ENCODE assay signal across 19 cellular contexts in the genomic region with DNA sequence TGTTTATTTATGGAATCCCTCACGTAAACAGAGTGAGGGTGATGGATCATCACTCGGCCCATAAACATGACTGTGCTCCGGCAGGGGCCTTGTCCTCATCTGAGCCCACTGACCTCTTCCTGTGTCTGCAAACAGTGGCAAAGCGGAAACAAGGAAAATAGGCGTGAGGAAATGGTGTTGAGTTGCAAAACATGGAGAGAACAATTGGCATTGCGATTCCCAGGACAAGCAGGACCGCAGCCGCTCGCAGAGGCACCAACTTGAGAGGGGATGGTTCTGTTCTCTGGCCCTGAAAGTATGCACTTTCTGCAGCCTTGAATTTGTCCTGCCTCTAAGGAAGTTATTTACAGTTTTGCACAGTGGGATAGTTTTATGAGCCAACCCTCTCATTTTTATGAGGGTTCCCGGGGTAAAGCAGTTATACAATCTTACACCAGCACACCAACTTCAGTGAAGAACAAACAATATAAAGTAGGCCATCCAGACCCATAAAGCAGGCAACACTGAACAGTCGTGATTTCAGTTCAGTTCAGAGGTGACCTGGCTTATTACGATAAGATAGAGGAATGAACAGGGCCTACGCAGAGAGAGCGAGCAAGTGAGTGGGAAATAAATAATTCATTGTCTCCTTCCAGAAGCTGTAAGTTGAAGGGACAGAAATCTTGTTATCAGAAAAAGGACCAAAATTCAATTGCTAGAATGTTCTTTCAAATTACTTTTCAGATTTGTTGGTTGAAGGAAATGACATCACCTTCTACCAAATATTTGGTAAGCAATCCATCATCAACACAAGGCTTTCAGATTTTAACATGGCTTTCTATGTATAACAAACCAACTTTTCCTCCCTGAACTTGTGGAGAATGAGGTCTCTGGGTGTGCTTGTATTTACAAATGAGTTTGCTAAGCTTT.
A peak's percentile ranks its signal among the peaks of the same experiment; 100 is the strongest.
DNase-seq lines count a peak whose midpoint lies in the region; ATAC-seq, FAIRE-seq and TF ChIP-seq lines count a peak whose summit lies in the region.
"Had no signal": no experiment of that assay in that cellular context is flagged by ENCODE, and none has a peak within 500 bp of the region (broad histone marks: within the 10 kb centered on the region; RNA-seq: fewer than 3 reads in every experiment).

No MANE protein-coding gene starts in this region.

- peaks cover 7% of the 10 kb centered on the region; the same call in 1 of the 2 replicates for H3K4me1 ChIP-seq in BLaER1
- H3K4me1 ChIP-seq in SJSA1 (replicated peaks), result peaks cover 20% of the 10 kb centered on the region
- peaks cover 8 to 11% of the 10 kb centered on the region in 2 donors for H3K4me1 ChIP-seq in kidney (ENCODE audit: control insufficient read depth in 1 of 2, insufficient read depth in 1 of 2, low read depth in 1 of 2, low read length in 2 of 2)
- peaks cover 1% of the 10 kb centered on the region for H3K4me1 ChIP-seq in osteoblast (ENCODE audit: insufficient read depth, low read length)
- H3K4me1 ChIP-seq: psoas muscle had no signal

- no peaks in the 10 kb centered on the region for H3K79me2 ChIP-seq in osteoblast (ENCODE audit: insufficient read depth, low read length)

- H3K4me3 Mint-ChIP-seq in natural killer cell, result no peak overlapping the region

- 0 out of 2 replicates have a peak overlapping the region, but pooled peaks have one; percentile 6 for H3K4me2 ChIP-seq in BLaER1
- no peak overlapping the region for H3K4me2 ChIP-seq in osteoblast (ENCODE audit: insufficient read depth, low read length)

- DNase-seq in SJSA1 (ENCODE audit: low read depth in 1 of 2, low spot score in 2 of 2) (peak; percentile 63 to 71), kidney (no peak), osteoblast (ENCODE audit: insufficient read length, low spot score, missing footprints) (peak; percentile 25), natural killer cell (no peak), NCI-H2029 treated with DMSO at 0.1 percent for 48 hours (lab: John Stamatoyannopoulos, UW) (no peak), RWPE1 (ENCODE audit: low spot score) (no peak)
- DNase-seq: COR-L47; effector memory CD4-positive, alpha-beta T cell; foreskin melanocyte; GDM1; MM.1S; psoas muscle; stimulated activated CD4-positive, alpha-beta T cell treated with anti-CD3 and anti-CD28 coated beads, Interleukin-1b, Interleukin-23, amount 100 ng/mL, for 48 hours had no signal

- H3K4me1 Mint-ChIP-seq in natural killer cell, result no peaks in the 10 kb centered on the region

- no peak overlapping the region for H3K9ac ChIP-seq in BLaER1
- H3K9ac ChIP-seq in kidney (ENCODE audit: low read length in 2 of 2), result no peak overlapping the region

- intact Hi-C loops in kidney (cut with DNase I) (no loop called here), natural killer cell (cut with micrococcal nuclease) (no loop called here)

- H3K9me3 Mint-ChIP-seq in natural killer cell, result peaks cover 0 to 6% of the 10 kb centered on the region in 2 donors

- POLR2A ChIA-PET in RWPE1 (lab: Yijun Ruan, JAX; ENCODE audit: low non-redundant PET), result no interaction called here

- H3K27ac Mint-ChIP-seq in natural killer cell, result no peak overlapping the region
- H3K27ac Mint-ChIP-seq: activated naive CD4-positive, alpha-beta T cell treated with anti-CD3 and anti-CD28 coated beads, Interleukin-2, amount 50 U/mL, for 72 hours had no signal

- no peaks in the 10 kb centered on the region for H4K20me1 ChIP-seq in BLaER1
- H4K20me1 ChIP-seq in osteoblast (ENCODE audit: insufficient read depth, low read length), result no peaks in the 10 kb centered on the region

- no peaks in the 10 kb centered on the region for H3K27me3 ChIP-seq in BLaER1
- H3K27me3 ChIP-seq in SJSA1 (replicated peaks), result no peaks in the 10 kb centered on the region
- H3K27me3 ChIP-seq in osteoblast (ENCODE audit: insufficient read depth, low read length), result no peaks in the 10 kb centered on the region
- H3K27me3 ChIP-seq: suprapubic skin had no signal

- H3K4me3 ChIP-seq in BLaER1 (no peak overlapping the region), SJSA1 (no peak overlapping the region), kidney (ENCODE audit: low read length in 2 of 2) (no peak overlapping the region), osteoblast (ENCODE audit: insufficient read depth, low read length) (no peak overlapping the region)
- H3K4me3 ChIP-seq: psoas muscle, suprapubic skin had no signal

- CTCF ChIA-PET in RWPE1 (lab: Yijun Ruan, JAX), result no interaction called here

- H3K36me3 ChIP-seq in BLaER1, result no peaks in the 10 kb centered on the region
- no peaks in the 10 kb centered on the region for H3K36me3 ChIP-seq in SJSA1
- H3K36me3 ChIP-seq in kidney (ENCODE audit: control insufficient read depth in 1 of 2, insufficient read depth in 2 of 2, low read length in 2 of 2), result no peaks in the 10 kb centered on the region
- H3K36me3 ChIP-seq in osteoblast (ENCODE audit: insufficient read depth, low read length), result no peaks in the 10 kb centered on the region
- H3K36me3 ChIP-seq: suprapubic skin had no signal

- H3K27me3 Mint-ChIP-seq in natural killer cell (ENCODE audit: low read depth in 2 of 2), result peaks cover 0 to 2% of the 10 kb centered on the region in 2 donors

- no peaks in the 10 kb centered on the region for H3K36me3 Mint-ChIP-seq in natural killer cell
- H3K36me3 Mint-ChIP-seq: activated naive CD4-positive, alpha-beta T cell treated with anti-CD3 and anti-CD28 coated beads, Interleukin-2, amount 50 U/mL, for 72 hours had no signal

- TF ChIP-seq CTCF in kidney (IDR thresholded peaks at IDR 0.05; ENCODE audit: borderline replicate concordance, extremely low read depth, insufficient read depth), result no peak
- no peak for TF ChIP-seq CTCF in osteoblast (IDR thresholded peaks at IDR 0.05; ENCODE audit: extremely low read depth, low read depth, low read length)
- TF ChIP-seq CTCF in natural killer cell (IDR thresholded peaks at IDR 0.05), result no peak
- no peak for TF ChIP-seq CTCF in RWPE1 (conservative IDR thresholded peaks at IDR 0.05; ENCODE audit: low read depth)

- H3K27ac ChIP-seq in BLaER1 (no peak overlapping the region), SJSA1 (0 out of 2 replicates have a peak overlapping the region, but pooled peaks have one; percentile 8), kidney (ENCODE audit: low read depth in 2 of 2, low read length in 2 of 2) (peak overlapping the region; percentile 2 to 61), osteoblast (ENCODE audit: low read depth, low read length) (no peak overlapping the region), RWPE1 (no peak overlapping the region)
- H3K27ac ChIP-seq: psoas muscle, suprapubic skin had no signal

- H2AFZ ChIP-seq in osteoblast (ENCODE audit: low read length), result peak overlapping the region; percentile 58

- FAIRE-seq in kidney (lab: Jason Lieb, UNC), result no peak
- FAIRE-seq: bronchial epithelial cell had no signal

- ATAC-seq in natural killer cell (no peak), HG03432 (IDR thresholded peaks at IDR 0.05; ENCODE audit: unreplicated experiment) (no peak)
- ATAC-seq: activated naive CD4-positive, alpha-beta T cell treated with anti-CD3 and anti-CD28 coated beads, Interleukin-2, amount 50 U/mL, for 72 hours; psoas muscle; Right ventricle myocardium inferior had no signal

- H3K9me3 ChIP-seq in BLaER1, result no peaks in the 10 kb centered on the region
- H3K9me3 ChIP-seq in SJSA1 (replicated peaks), result no peaks in the 10 kb centered on the region; the same call in 1 of the 2 replicates
- no peaks in the 10 kb centered on the region for H3K9me3 ChIP-seq in kidney (ENCODE audit: control insufficient read depth in 1 of 2, low read length in 2 of 2)
- no peaks in the 10 kb centered on the region for H3K9me3 ChIP-seq in osteoblast (ENCODE audit: low read depth, low read length)
- H3K9me3 ChIP-seq: psoas muscle, suprapubic skin had no signal

Comparison
In these comparisons a context has a peak if more than half of its experiments do, and no peak if none do; other contexts are left out.
1. H3K27ac ChIP-seq: peak in SJSA1 (single experiment) and kidney (2 of 2); none in BLaER1 (single experiment), osteoblast (single experiment) and RWPE1 (single experiment).
2. DNase-seq: peak in SJSA1 (2 of 2) and osteoblast (single experiment); none in kidney (single experiment), natural killer cell (single experiment), NCI-H2029 treated with DMSO at 0.1 percent for 48 hours (single experiment) and RWPE1 (single experiment).